Comparison of ENCODE assay signal across 1 cellular context in genomic region chr1:205321109-205321958, GRCh38.
TF ChIP-seq lines count a peak whose summit lies in the region.

NUAK2 (minus strand) TSS chr1:205321745; CDS start chr1:205321628, 117 bp downstream.

TF ChIP-seq in K562, 482 proteins besides CTCF, POLR2A, EP300 and RAD21 (continued from another document and continues in another):
- 0 out of 2 replicates have a peak, but pooled peaks have one; percentile 66 for TF ChIP-seq RREB1 (CRISPR knock-in tag; IDR thresholded peaks at IDR 0.05)
- peak; percentile 81 for TF ChIP-seq RAD51 (IDR thresholded peaks at IDR 0.05; ENCODE audit: borderline replicate concordance, low read depth)
- no peak for TF ChIP-seq POLR2AphosphoS2 (IDR thresholded peaks at IDR 0.05; ENCODE audit: low read length)
- no peak for TF ChIP-seq CBFA2T3 (IDR thresholded peaks at IDR 0.05)
- TF ChIP-seq ESRRB (CRISPR knock-in tag; IDR thresholded peaks at IDR 0.05; ENCODE audit: borderline replicate concordance): no peak
- no peak; a peak in 1 of 4 replicates for TF ChIP-seq FOXK2 (conservative IDR thresholded peaks at IDR 0.05 in 1 of 2, IDR thresholded peaks at IDR 0.05 in 1 of 2; ENCODE audit: low read depth in 2 of 2)
- peak; percentile 81 for TF ChIP-seq BHLHE40 (IDR thresholded peaks at IDR 0.05; ENCODE audit: low read length)
- TF ChIP-seq ZFP36 (IDR thresholded peaks at IDR 0.05; ENCODE audit: low read depth, low read length, partially characterized antibody): peak; percentile 57
- TF ChIP-seq L3MBTL2 (IDR thresholded peaks at IDR 0.05): peak; percentile 98
- no peak for TF ChIP-seq PHB (CRISPR knock-in tag; IDR thresholded peaks at IDR 0.05)
- no peak for TF ChIP-seq ZBTB40 (IDR thresholded peaks at IDR 0.05)
- TF ChIP-seq ZBTB40 (CRISPR knock-in tag; IDR thresholded peaks at IDR 0.05): 0 out of 2 replicates have a peak, but pooled peaks have one; percentile 17
- TF ChIP-seq ZNF398 (CRISPR knock-in tag; IDR thresholded peaks at IDR 0.05): no peak
- TF ChIP-seq LARP7 (IDR thresholded peaks at IDR 0.05): no peak
- no peak for TF ChIP-seq NEUROD1 (IDR thresholded peaks at IDR 0.05; ENCODE audit: borderline replicate concordance, low read depth, low read length, partially characterized antibody)
- no peak for TF ChIP-seq NR4A1 (CRISPR knock-in tag; IDR thresholded peaks at IDR 0.05)
- TF ChIP-seq NR4A1 (tag; IDR thresholded peaks at IDR 0.05): no peak
- peak; percentile 77 for TF ChIP-seq E2F4 (CRISPR knock-in tag; IDR thresholded peaks at IDR 0.05; ENCODE audit: low read depth)
- TF ChIP-seq SMARCC2 (IDR thresholded peaks at IDR 0.05; ENCODE audit: low read depth): no peak; the same call in 1 of the 2 replicates
- TF ChIP-seq USF2 (CRISPR knock-in tag; IDR thresholded peaks at IDR 0.05): peak; percentile 91
- no peak for TF ChIP-seq STAT5A (IDR thresholded peaks at IDR 0.05; ENCODE audit: borderline replicate concordance, low read length)
- TF ChIP-seq ILF3 (IDR thresholded peaks at IDR 0.05; ENCODE audit: borderline replicate concordance): no peak
- 0 out of 2 replicates have a peak, but pooled peaks have one; percentile 68 for TF ChIP-seq ZNF124 (CRISPR knock-in tag; IDR thresholded peaks at IDR 0.05)
- TF ChIP-seq ZNF280A (IDR thresholded peaks at IDR 0.05; ENCODE audit: low read depth, partially characterized antibody): no peak
- TF ChIP-seq ZNF217 (CRISPR knock-in tag; IDR thresholded peaks at IDR 0.05): no peak
- TF ChIP-seq ZNF431 (CRISPR knock-in tag; IDR thresholded peaks at IDR 0.05): peak; percentile 95
- no peak for TF ChIP-seq KLF16 (IDR thresholded peaks at IDR 0.05)
- no peak for TF ChIP-seq ATF4 (CRISPR knock-in tag; IDR thresholded peaks at IDR 0.05)
- TF ChIP-seq ZNF175 (CRISPR knock-in tag; IDR thresholded peaks at IDR 0.05; ENCODE audit: low read depth): no peak
- no peak for TF ChIP-seq DPF2 (IDR thresholded peaks at IDR 0.05)
- no peak for TF ChIP-seq BRF2 (IDR thresholded peaks at IDR 0.05; ENCODE audit: borderline replicate concordance, insufficient read depth, insufficient read length)
- no peak for TF ChIP-seq RBM17 (IDR thresholded peaks at IDR 0.05; ENCODE audit: borderline replicate concordance, low read depth, low read length)
- TF ChIP-seq RB1 (IDR thresholded peaks at IDR 0.05; ENCODE audit: low read depth): peak; percentile 77
- no peak for TF ChIP-seq ZKSCAN1 (IDR thresholded peaks at IDR 0.05; ENCODE audit: low read depth, low read length)
- no peak for TF ChIP-seq ZBTB9 (CRISPR knock-in tag; IDR thresholded peaks at IDR 0.05)
